Comparison of ENCODE assay signal across 15 cellular contexts in the genomic region with DNA sequence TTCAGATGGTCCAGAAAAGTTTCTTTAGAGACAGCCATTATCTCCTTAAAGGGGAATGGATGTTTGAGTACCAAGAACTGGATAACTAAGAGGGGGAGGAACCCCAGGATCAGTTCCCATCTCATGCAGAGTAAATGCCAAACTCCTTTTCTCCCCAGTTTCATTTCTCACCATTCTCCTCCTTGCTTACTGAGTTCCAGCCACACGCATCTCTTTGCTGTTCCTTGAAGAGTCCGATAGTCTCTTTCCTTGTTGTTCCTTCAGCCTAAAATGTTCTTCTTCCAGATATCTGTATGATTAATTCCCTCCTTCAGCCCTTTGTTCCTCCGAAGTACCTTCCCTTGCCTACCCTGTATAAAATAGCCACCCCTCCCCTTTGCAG. TPM values are rescaled to one million over a fixed set of nuclear protein-coding genes. Genes with fewer than 3 reads are reported as not detected.
DNase-seq lines count a peak whose midpoint lies in the region; ATAC-seq and TF ChIP-seq lines count a peak whose summit lies in the region.
"Had no signal": no experiment of that assay in that cellular context is flagged by ENCODE, and none has a peak within 500 bp of the region (broad histone marks: within the 10 kb centered on the region; RNA-seq: fewer than 3 reads in every experiment).

No MANE protein-coding gene starts in this region.

- TF ChIP-seq CTCF in brain (conservative IDR thresholded peaks at IDR 0.05) (no peak), CD14-positive monocyte (IDR thresholded peaks at IDR 0.05) (no peak)

- DNase-seq in activated T-cell treated with anti-CD3 and anti-CD28 coated beads, Interleukin-2, amount 50 U/mL, for 24 hours, result no peak
- no peak for DNase-seq in activated T-cell treated with anti-CD3 and anti-CD28 coated beads, Interleukin-2, amount 50 U/mL, for 1 hour
- DNase-seq in left colon, result no peak
- DNase-seq in stimulated activated naive B cell treated with anti-CD40 and anti-IgM and Interleukin-4, amounts not matched to agents 10 μg/mL and 1 μg/mL and 100 μg/mL, for 72 hours, result no peak
- no peak for DNase-seq in COR-L47 (lab: John Stamatoyannopoulos, UW)
- no peak for DNase-seq in CD14-positive monocyte (ENCODE audit: low spot score)
- no peak for DNase-seq in NOMO-1 treated with DMSO at 0.1 percent for 48 hours (lab: John Stamatoyannopoulos, UW; ENCODE audit: unreplicated experiment)
- DNase-seq: activated CD8-positive, alpha-beta T cell treated with anti-CD3 and anti-CD28 coated beads for 36 hours; activated naive CD8-positive, alpha-beta T cell treated with anti-CD3 and anti-CD28 coated beads, Interleukin-2, amount 50 U/mL, for 24 hours; DMS79; midbrain; NCI-H1694; upper lobe of right lung had no signal

- H3K36me3 Mint-ChIP-seq in activated T-cell treated with anti-CD3 and anti-CD28 coated beads, Interleukin-2, amount 50 U/mL, for 24 hours (ENCODE audit: low read depth), result peaks cover 7% of the 10 kb centered on the region
- H3K36me3 Mint-ChIP-seq in brain (peaks cover 37% of the 10 kb centered on the region), CD14-positive monocyte (peaks cover 5 to 7% of the 10 kb centered on the region in 2 donors)
- peaks cover 12 to 15% of the 10 kb centered on the region in 2 donors for H3K36me3 Mint-ChIP-seq in stimulated activated naive B cell treated with anti-CD40 and anti-IgM and Interleukin-4, amounts not matched to agents 10 μg/mL and 1 μg/mL and 100 μg/mL, for 72 hours

- intact Hi-C loops in left colon (cut with DNase I, micrococcal nuclease) (no loop called here), CD14-positive monocyte (cut with micrococcal nuclease) (no loop called here)

- no peaks in the 10 kb centered on the region for H3K27me3 Mint-ChIP-seq in activated T-cell treated with anti-CD3 and anti-CD28 coated beads, Interleukin-2, amount 50 U/mL, for 24 hours
- H3K27me3 Mint-ChIP-seq in brain (no peaks in the 10 kb centered on the region), CD14-positive monocyte (ENCODE audit: low read depth in 3 of 3) (peaks cover 0 to 2% (median 0%) of the 10 kb centered on the region in 3 donors)
- no peaks in the 10 kb centered on the region for H3K27me3 Mint-ChIP-seq in stimulated activated naive B cell treated with anti-CD40 and anti-IgM and Interleukin-4, amounts not matched to agents 10 μg/mL and 1 μg/mL and 100 μg/mL, for 72 hours
- H3K27me3 Mint-ChIP-seq: activated CD8-positive, alpha-beta T cell treated with anti-CD3 and anti-CD28 coated beads for 36 hours; activated naive CD8-positive, alpha-beta T cell treated with anti-CD3 and anti-CD28 coated beads, Interleukin-2, amount 50 U/mL, for 24 hours had no signal

- H3K27ac Mint-ChIP-seq in activated T-cell treated with anti-CD3 and anti-CD28 coated beads, Interleukin-2, amount 50 U/mL, for 24 hours, result peak overlapping the region; percentile 17
- peak overlapping the region in 3 of 5 experiments; percentile 52 to 81 (median 77) for H3K27ac Mint-ChIP-seq in brain
- peak overlapping the region; percentile 32 for H3K27ac Mint-ChIP-seq in stimulated activated naive B cell treated with anti-CD40 and anti-IgM and Interleukin-4, amounts not matched to agents 10 μg/mL and 1 μg/mL and 100 μg/mL, for 72 hours
- H3K27ac Mint-ChIP-seq in CD14-positive monocyte, result no peak overlapping the region

- no peaks in the 10 kb centered on the region for H3K9me3 Mint-ChIP-seq in activated T-cell treated with anti-CD3 and anti-CD28 coated beads, Interleukin-2, amount 50 U/mL, for 24 hours
- H3K9me3 Mint-ChIP-seq in brain, result peaks cover 3 to 18% (median 4%) of the 10 kb centered on the region in 5 experiments
- H3K9me3 Mint-ChIP-seq in stimulated activated naive B cell treated with anti-CD40 and anti-IgM and Interleukin-4, amounts not matched to agents 10 μg/mL and 1 μg/mL and 100 μg/mL, for 72 hours, result no peaks in the 10 kb centered on the region
- peaks cover 0 to 2% (median 0%) of the 10 kb centered on the region in 7 donors for H3K9me3 Mint-ChIP-seq in CD14-positive monocyte
- H3K9me3 Mint-ChIP-seq: activated CD8-positive, alpha-beta T cell treated with anti-CD3 and anti-CD28 coated beads for 36 hours; activated naive CD8-positive, alpha-beta T cell treated with anti-CD3 and anti-CD28 coated beads, Interleukin-2, amount 50 U/mL, for 24 hours had no signal

- peaks cover 59% of the 10 kb centered on the region for H3K4me1 Mint-ChIP-seq in activated T-cell treated with anti-CD3 and anti-CD28 coated beads, Interleukin-2, amount 50 U/mL, for 24 hours (ENCODE audit: low read depth)
- peaks cover 31% of the 10 kb centered on the region for H3K4me1 Mint-ChIP-seq in brain
- H3K4me1 Mint-ChIP-seq in stimulated activated naive B cell treated with anti-CD40 and anti-IgM and Interleukin-4, amounts not matched to agents 10 μg/mL and 1 μg/mL and 100 μg/mL, for 72 hours, result peaks cover 35 to 57% of the 10 kb centered on the region in 2 donors
- H3K4me1 Mint-ChIP-seq in CD14-positive monocyte, result peaks cover 28% of the 10 kb centered on the region

- ATAC-seq in left colon, result peak; percentile 62
- no peak for ATAC-seq in stimulated activated naive B cell treated with anti-CD40 and anti-IgM and Interleukin-4, amounts not matched to agents 10 μg/mL and 1 μg/mL and 100 μg/mL, for 72 hours (replicated peaks)
- ATAC-seq: activated CD8-positive, alpha-beta T cell treated with anti-CD3 and anti-CD28 coated beads for 36 hours; activated naive CD8-positive, alpha-beta T cell treated with anti-CD3 and anti-CD28 coated beads, Interleukin-2, amount 50 U/mL, for 24 hours; GM12878; upper lobe of right lung had no signal

- H3K4me3 Mint-ChIP-seq in activated T-cell treated with anti-CD3 and anti-CD28 coated beads, Interleukin-2, amount 50 U/mL, for 24 hours, result no peak overlapping the region
- peak overlapping the region in 2 of 5 experiments; percentile 40 to 65 for H3K4me3 Mint-ChIP-seq in brain
- H3K4me3 Mint-ChIP-seq in stimulated activated naive B cell treated with anti-CD40 and anti-IgM and Interleukin-4, amounts not matched to agents 10 μg/mL and 1 μg/mL and 100 μg/mL, for 72 hours, result no peak overlapping the region
- no peak overlapping the region for H3K4me3 Mint-ChIP-seq in CD14-positive monocyte
- H3K4me3 Mint-ChIP-seq: activated CD8-positive, alpha-beta T cell treated with anti-CD3 and anti-CD28 coated beads for 36 hours; activated naive CD8-positive, alpha-beta T cell treated with anti-CD3 and anti-CD28 coated beads, Interleukin-2, amount 50 U/mL, for 24 hours had no signal

RNA-seq across cellular contexts. Expression of a gene that starts 30.0 kb away (rescaled TPM):
- polyA plus RNA-seq in brain (ENCODE audit: insufficient read depth, low read depth, low replicate concordance) (9.6 TPM), CD14-positive monocyte (10 to 100 TPM; 15.2 to 17.1 TPM)
- 10 to 100 TPM; 42.3 to 55.6 TPM for total RNA-seq in left colon

Comparison
In these comparisons a context has a peak if more than half of its experiments do, and no peak if none do; other contexts are left out.
1. H3K27ac Mint-ChIP-seq: peak in activated T-cell treated with anti-CD3 and anti-CD28 coated beads, Interleukin-2, amount 50 U/mL, for 24 hours (single experiment), brain (3 of 5) and stimulated activated naive B cell treated with anti-CD40 and anti-IgM and Interleukin-4, amounts not matched to agents 10 μg/mL and 1 μg/mL and 100 μg/mL, for 72 hours (single experiment); none in CD14-positive monocyte (0 of 7).